8 cellular contexts compared by ENCODE assay signal in the genomic region with DNA sequence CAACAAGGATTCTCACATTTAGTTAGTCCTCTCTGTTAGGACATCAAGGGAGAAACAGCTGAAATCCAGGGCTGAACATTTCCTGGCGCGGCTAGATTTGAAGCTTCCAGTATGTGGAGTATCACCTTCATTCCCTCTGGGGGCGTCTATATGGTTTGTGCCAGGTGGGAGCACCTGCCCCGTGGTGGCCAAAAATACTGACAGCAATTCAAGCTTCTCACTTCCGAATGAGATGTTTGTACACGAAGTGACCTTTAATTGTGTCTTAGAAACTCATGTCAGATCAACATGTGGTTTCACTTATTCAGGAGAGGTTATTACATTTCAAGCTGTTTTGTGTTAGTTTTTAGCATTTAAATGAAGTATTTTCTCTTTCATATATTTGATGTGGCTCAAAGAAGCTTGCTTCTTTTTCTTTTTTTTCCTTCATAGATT.
DNase-seq lines count a peak whose midpoint lies in the region; ATAC-seq and TF ChIP-seq lines count a peak whose summit lies in the region.

No MANE protein-coding gene starts in this region.

- H3K4me3 ChIP-seq in SU-DHL-6 (ENCODE audit: insufficient read depth, low read length, poor library complexity, severe bottlenecking) (no peak overlapping the region), heart left ventricle (peak overlapping the region in 5 of 12 donors; percentile 48 to 64 (median 58))

- H3K36me3 ChIP-seq in SU-DHL-6 (ENCODE audit: low read length), result no peaks in the 10 kb centered on the region
- no peaks in the 10 kb centered on the region for H3K36me3 ChIP-seq in heart left ventricle

- WGBS in heart left ventricle, 4 donors, result 52 to 69% (median 64%) methylated on average over 6 of the region's 6 CpGs

- ATAC-seq in GM19438 (IDR thresholded peaks at IDR 0.05; ENCODE audit: low read depth, unreplicated experiment), result peak; percentile 58
- peak in 1 of 4 donors; percentile 47 for ATAC-seq in heart left ventricle
- ATAC-seq in stimulated activated effector memory CD8-positive, alpha-beta T cell treated with anti-CD3 and anti-CD28 coated beads, Interleukin-12 subunit alpha, Interleukin-12 subunit beta, amount 100 ng/mL, for 72 hours, result no peak
- no peak for ATAC-seq in HG03280 (IDR thresholded peaks at IDR 0.05; ENCODE audit: unreplicated experiment)

- H3K4me1 ChIP-seq in heart left ventricle, result peaks cover 0 to 58% (median 13%) of the 10 kb centered on the region in 12 donors

- H2AFZ ChIP-seq in SU-DHL-6 (ENCODE audit: low read depth, low read length, severe bottlenecking), result peak overlapping the region; percentile 21

- no peaks in the 10 kb centered on the region for H3K9me3 Mint-ChIP-seq in stimulated activated effector memory CD8-positive, alpha-beta T cell treated with anti-CD3 and anti-CD28 coated beads, Interleukin-12 subunit alpha, Interleukin-12 subunit beta, amount 100 ng/mL, for 72 hours

- no peaks in the 10 kb centered on the region for H3K36me3 Mint-ChIP-seq in stimulated activated effector memory CD8-positive, alpha-beta T cell treated with anti-CD3 and anti-CD28 coated beads, Interleukin-12 subunit alpha, Interleukin-12 subunit beta, amount 100 ng/mL, for 72 hours

- no peaks in the 10 kb centered on the region for H3K27me3 ChIP-seq in SU-DHL-6 (ENCODE audit: low read length)
- H3K27me3 ChIP-seq in heart left ventricle, result no peaks in the 10 kb centered on the region

- no peaks in the 10 kb centered on the region for H3K79me2 ChIP-seq in SU-DHL-6 (ENCODE audit: insufficient read depth, low read length)

- intact Hi-C loops in heart left ventricle (cut with DNase I), result no loop called here

- peaks cover 13% of the 10 kb centered on the region; the same call in 1 of the 2 replicates for H3F3A ChIP-seq in SU-DHL-6 (ENCODE audit: insufficient read depth)

- H3K9me3 ChIP-seq in SU-DHL-6 (ENCODE audit: insufficient read depth, low read length) (no peaks in the 10 kb centered on the region), heart left ventricle (no peaks in the 10 kb centered on the region)

- no peaks in the 10 kb centered on the region for H3K9me2 ChIP-seq in SU-DHL-6 (replicated peaks; ENCODE audit: insufficient read depth, low read length)

- H3K9ac ChIP-seq in SU-DHL-6 (ENCODE audit: low read length), result 0 out of 2 replicates have a peak overlapping the region, but pooled peaks have one; percentile 4

- H3K27ac ChIP-seq in SU-DHL-6 (ENCODE audit: low read depth, low read length), result peak overlapping the region; percentile 40
- peak overlapping the region; percentile 35 to 81 (median 63) for H3K27ac ChIP-seq in heart left ventricle

- no peak for TF ChIP-seq POLR2A in heart left ventricle (IDR thresholded peaks at IDR 0.05)

- peak overlapping the region; percentile 72 for H3K4me3 Mint-ChIP-seq in stimulated activated effector memory CD8-positive, alpha-beta T cell treated with anti-CD3 and anti-CD28 coated beads, Interleukin-12 subunit alpha, Interleukin-12 subunit beta, amount 100 ng/mL, for 72 hours

- peak overlapping the region; percentile 88 for H3K27ac Mint-ChIP-seq in stimulated activated effector memory CD8-positive, alpha-beta T cell treated with anti-CD3 and anti-CD28 coated beads, Interleukin-12 subunit alpha, Interleukin-12 subunit beta, amount 100 ng/mL, for 72 hours

- H3K4me1 Mint-ChIP-seq in stimulated activated effector memory CD8-positive, alpha-beta T cell treated with anti-CD3 and anti-CD28 coated beads, Interleukin-12 subunit alpha, Interleukin-12 subunit beta, amount 100 ng/mL, for 72 hours, result peaks cover 39% of the 10 kb centered on the region

- H4K20me1 ChIP-seq in SU-DHL-6 (ENCODE audit: low read depth, low read length), result no peaks in the 10 kb centered on the region

- no peak for DNase-seq in heart left ventricle
- DNase-seq in stimulated activated effector memory CD8-positive, alpha-beta T cell treated with anti-CD3 and anti-CD28 coated beads, Interleukin-12 subunit alpha, Interleukin-12 subunit beta, amount 100 ng/mL, for 72 hours (ENCODE audit: low spot score in 2 of 2), result no peak
- DNase-seq in SIG-M5 treated with dmso at 0.1 percent for 504 hours (lab: John Stamatoyannopoulos, UW; ENCODE audit: unreplicated experiment), result no peak
- DNase-seq in NCI-H2107 treated with DMSO at 0.1 percent for 48 hours (lab: John Stamatoyannopoulos, UW; ENCODE audit: unreplicated experiment), result no peak
- no peak for DNase-seq in mucosa of gallbladder (ENCODE audit: low spot score)

- TF ChIP-seq CTCF in SU-DHL-6 (IDR thresholded peaks at IDR 0.05; ENCODE audit: insufficient read depth, low read length, poor library complexity, severe bottlenecking), result no peak
- no peak for TF ChIP-seq CTCF in heart left ventricle (IDR thresholded peaks at IDR 0.05)

- H3K4me2 ChIP-seq in SU-DHL-6 (ENCODE audit: low read depth, low read length, poor library complexity, severe bottlenecking), result peak overlapping the region; percentile 37
